Comparison of ENCODE assay signal across 8 cellular contexts in genomic region chr3:101725192-101725889, GRCh38. TPM values are rescaled to one million over a fixed set of nuclear protein-coding genes. Genes with fewer than 3 reads are reported as not detected.
DNase-seq lines count a peak whose midpoint lies in the region; ATAC-seq and TF ChIP-seq lines count a peak whose summit lies in the region.

No MANE protein-coding gene starts in this region.

- H3K27me3 Mint-ChIP-seq in activated CD4-positive, alpha-beta T cell treated with anti-CD3 and anti-CD28 coated beads for 36 hours, result no peaks in the 10 kb centered on the region

- RAD21 ChIA-PET in HCT116 (lab: Charles Lee; ENCODE audit: low non-redundant PET in 1 of 2, low total read pairs in 2 of 2, uncharacterized antibody in 2 of 2, unreplicated experiment in 2 of 2), result no interaction called here

- H3K27ac ChIP-seq in HCT116 (ENCODE audit: low read depth, low read length) (peak overlapping the region; percentile 38), duodenal mucosa (ENCODE audit: low read depth, low read length) (peak overlapping the region; percentile 59), subcutaneous abdominal adipose tissue (ENCODE audit: low read depth, low read length) (peak overlapping the region; percentile 75)

- peak overlapping the region; percentile 97 for H3K27ac Mint-ChIP-seq in activated CD4-positive, alpha-beta T cell treated with anti-CD3 and anti-CD28 coated beads for 36 hours

- peaks cover 1% of the 10 kb centered on the region for H3K36me3 ChIP-seq in GM06990 (ENCODE audit: control insufficient read depth, insufficient read depth, low read length)
- H3K36me3 ChIP-seq in HCT116 (ENCODE audit: control insufficient read depth in 1 of 2, insufficient read depth in 2 of 2, low read length in 2 of 2), result peaks cover 9% of the 10 kb centered on the region in 2 experiments; a peak in 2 of 4 replicates
- peaks cover 0 to 14% of the 10 kb centered on the region in 2 donors for H3K36me3 ChIP-seq in duodenal mucosa (ENCODE audit: control insufficient read depth in 1 of 2, insufficient read depth in 2 of 2, low read length in 2 of 2)
- peaks cover 0 to 12% (median 4%) of the 10 kb centered on the region in 5 donors for H3K36me3 ChIP-seq in subcutaneous abdominal adipose tissue (ENCODE audit: control insufficient read depth in 5 of 5, insufficient read depth in 5 of 5, low read length in 5 of 5)

- TF ChIP-seq CTCF in GM06990 (IDR thresholded peaks at IDR 0.05; ENCODE audit: insufficient read depth, low read length, poor library complexity, severe bottlenecking), result no peak
- no peak for TF ChIP-seq CTCF in HCT116 (IDR thresholded peaks at IDR 0.05 in 2 of 3, conservative IDR thresholded peaks at IDR 0.05 in 1 of 3; ENCODE audit: borderline replicate concordance in 1 of 3, insufficient read depth in 1 of 3, low read depth in 2 of 3, low read length in 2 of 3)
- no peak for TF ChIP-seq CTCF in NB4 (IDR thresholded peaks at IDR 0.05; ENCODE audit: low read depth, low read length)
- TF ChIP-seq CTCF in lower leg skin (IDR thresholded peaks at IDR 0.05), result no peak
- no peak for TF ChIP-seq CTCF in GM13976 (IDR thresholded peaks at IDR 0.05; ENCODE audit: borderline replicate concordance, control extremely low read depth, extremely low read depth, insufficient read depth, missing control alignments)

- H3K4me3 ChIP-seq in GM06990 (replicated peaks; ENCODE audit: low read depth, low read length), result peak overlapping the region; percentile 88
- H3K4me3 ChIP-seq in HCT116 (replicated peaks in 1 of 2; ENCODE audit: low read depth in 1 of 2, low read length in 2 of 2), result peak overlapping the region; percentile 95 to 99
- peak overlapping the region; percentile 97 for H3K4me3 ChIP-seq in NB4 (ENCODE audit: low read depth, low read length)
- H3K4me3 ChIP-seq in duodenal mucosa (ENCODE audit: low read depth in 1 of 2, low read length in 2 of 2), result peak overlapping the region; percentile 90 to 100
- H3K4me3 ChIP-seq in lower leg skin (ENCODE audit: low read depth, poor library complexity, severe bottlenecking), result peak overlapping the region; percentile 85
- peak overlapping the region; percentile 96 to 99 (median 98) for H3K4me3 ChIP-seq in subcutaneous abdominal adipose tissue (ENCODE audit: low read depth in 1 of 5, low read length in 5 of 5)

- 1 to 2% methylated on average over 21 of the region's 21 CpGs for WGBS in lower leg skin, 2 donors

- no peak for TF ChIP-seq RAD21 in HCT116 (IDR thresholded peaks at IDR 0.05; ENCODE audit: low read depth)

- H3K9me3 ChIP-seq in HCT116 (ENCODE audit: control insufficient read depth in 1 of 2, insufficient read depth in 1 of 2, low read depth in 1 of 2, low read length in 2 of 2) (no peaks in the 10 kb centered on the region), duodenal mucosa (ENCODE audit: control insufficient read depth in 1 of 2, low read length in 2 of 2) (no peaks in the 10 kb centered on the region), subcutaneous abdominal adipose tissue (ENCODE audit: control insufficient read depth in 5 of 5, low read length in 5 of 5) (no peaks in the 10 kb centered on the region)

- CTCF ChIA-PET in HCT116 (lab: Charles Lee), result no interaction called here
- CTCF ChIA-PET in activated CD4-positive, alpha-beta T cell treated with anti-CD3 and anti-CD28 coated beads for 36 hours (lab: Charles Lee), result interaction anchor here (0.9 to 1.4 kb wide), 6 partner anchors 8 to 151 kb away, joined by 3 to 6 read pairs (median 4); partner anchors contain the start of genes NXPE3 and PCNP

- H3K9ac ChIP-seq in HCT116 (ENCODE audit: low read length) (peak overlapping the region; percentile 80), duodenal mucosa (ENCODE audit: low read depth in 1 of 2, low read length in 2 of 2) (peak overlapping the region; percentile 88), subcutaneous abdominal adipose tissue (ENCODE audit: low read length in 5 of 5) (peak overlapping the region; percentile 63 to 88 (median 83))

- peaks cover 10% of the 10 kb centered on the region; the same call in 1 of the 2 replicates for H3K79me2 ChIP-seq in HCT116 (ENCODE audit: insufficient read depth, low read length)

- no peaks in the 10 kb centered on the region for H3K9me2 ChIP-seq in HCT116 (ENCODE audit: insufficient read depth)

- H3K27me3 ChIP-seq in GM06990 (replicated peaks; ENCODE audit: control insufficient read depth, insufficient read depth, low read length) (no peaks in the 10 kb centered on the region), HCT116 (ENCODE audit: insufficient read depth, low read length) (no peaks in the 10 kb centered on the region), duodenal mucosa (ENCODE audit: control insufficient read depth in 1 of 2, insufficient read depth in 2 of 2, low read length in 2 of 2) (no peaks in the 10 kb centered on the region), subcutaneous abdominal adipose tissue (ENCODE audit: control insufficient read depth in 5 of 5, insufficient read depth in 4 of 5, low read length in 5 of 5) (peaks cover 0 to 3% (median 0%) of the 10 kb centered on the region in 5 donors)

- in situ Hi-C loops in GM13976 (cut with MboI; ENCODE audit: low sequenced_read_pairs, unreplicated experiment), result no loop called here

- H3K4me1 Mint-ChIP-seq in activated CD4-positive, alpha-beta T cell treated with anti-CD3 and anti-CD28 coated beads for 36 hours, result peaks cover 41% of the 10 kb centered on the region

- no peaks in the 10 kb centered on the region for H4K20me1 ChIP-seq in HCT116 (ENCODE audit: insufficient read depth)

- no TSS peak for BruUV-seq in HCT116 (replicated peaks; lab: Mats Ljungman, UMichigan)

- intact Hi-C loops in HCT116 (cut with micrococcal nuclease), result no loop called here
- intact Hi-C loops in activated CD4-positive, alpha-beta T cell treated with anti-CD3 and anti-CD28 coated beads for 36 hours (cut with DNase I, micrococcal nuclease), result loop anchor here in 1 of 2 experiments (2.0 kb wide), 1 partner anchor 1465 kb away; the partner anchor contains the start of gene TBC1D23
- intact Hi-C loops in lower leg skin (cut with DNase I; ENCODE audit: low total_unique reads), result no loop called here

- ATAC-seq in HCT116, result peak; percentile 30
- ATAC-seq in activated CD4-positive, alpha-beta T cell treated with anti-CD3 and anti-CD28 coated beads for 36 hours, result peak; percentile 6

- H3K9me3 Mint-ChIP-seq in activated CD4-positive, alpha-beta T cell treated with anti-CD3 and anti-CD28 coated beads for 36 hours (ENCODE audit: low read depth), result no peaks in the 10 kb centered on the region

- peak overlapping the region; percentile 97 for H3K4me3 Mint-ChIP-seq in activated CD4-positive, alpha-beta T cell treated with anti-CD3 and anti-CD28 coated beads for 36 hours

- peak overlapping the region; percentile 99 for H3K4me2 ChIP-seq in HCT116 (ENCODE audit: low read length)

- peak overlapping the region; percentile 97 for H2AFZ ChIP-seq in HCT116 (ENCODE audit: low read depth, low read length, poor library complexity, severe bottlenecking)

- peaks cover 18% of the 10 kb centered on the region for H3K36me3 Mint-ChIP-seq in activated CD4-positive, alpha-beta T cell treated with anti-CD3 and anti-CD28 coated beads for 36 hours (ENCODE audit: low read depth)

- TF ChIP-seq POLR2A in HCT116 (IDR thresholded peaks at IDR 0.05; ENCODE audit: borderline replicate concordance, extremely low read depth, insufficient read depth, insufficient read length), result no peak
- no peak for TF ChIP-seq POLR2A in NB4 (IDR thresholded peaks at IDR 0.05; ENCODE audit: extremely low read depth, insufficient read length)
- no peak for TF ChIP-seq POLR2A in lower leg skin (IDR thresholded peaks at IDR 0.05)

- H3K4me1 ChIP-seq in HCT116 (ENCODE audit: control insufficient read depth in 1 of 2, insufficient read depth in 2 of 2, low read length in 2 of 2) (peaks cover 3 to 7% of the 10 kb centered on the region in 2 experiments; a peak in 3 of 4 replicates), duodenal mucosa (ENCODE audit: control insufficient read depth in 1 of 2, insufficient read depth in 2 of 2, low read length in 2 of 2) (peaks cover 4 to 6% of the 10 kb centered on the region in 2 donors), subcutaneous abdominal adipose tissue (ENCODE audit: control insufficient read depth in 5 of 5, insufficient read depth in 5 of 5, low read length in 5 of 5) (peaks cover 7 to 26% (median 17%) of the 10 kb centered on the region in 5 donors)

- POLR2A ChIA-PET in HCT116 (lab: Charles Lee), result interaction anchor here (1.1 to 1.4 kb wide), 3 partner anchors 9 to 18 kb away, joined by 3 to 8 read pairs (median 3); no protein-coding TSS in a partner anchor
- POLR2A ChIA-PET in activated CD4-positive, alpha-beta T cell treated with anti-CD3 and anti-CD28 coated beads for 36 hours (lab: Charles Lee), result interaction anchor here (0.6 to 2.4 kb wide), 7 partner anchors 39 to 350 kb away, joined by 3 to 20 read pairs (median 7); partner anchors contain the start of genes NFKBIZ, NXPE3, RPL24 and ZBTB11

- no peak for DNase-seq in GM06990 (ENCODE audit: extremely low read depth, insufficient read length)
- no peak for DNase-seq in HCT116 (ENCODE audit: low read depth, low spot score)
- DNase-seq in NB4 (ENCODE audit: low read depth), result peak; percentile 48
- DNase-seq in activated CD4-positive, alpha-beta T cell treated with anti-CD3 and anti-CD28 coated beads for 36 hours, result peak; percentile 61
- DNase-seq in lower leg skin (ENCODE audit: low spot score in 2 of 2), result peak in 1 of 2 donors; percentile 42
- no peak for DNase-seq in GM13976 (ENCODE audit: low spot score)

TF ChIP-seq in HCT116, 20 proteins besides CTCF, POLR2A, EP300 and RAD21:
- TF ChIP-seq SRF (IDR thresholded peaks at IDR 0.05; ENCODE audit: low read depth), result no peak
- no peak for TF ChIP-seq EZH2 (IDR thresholded peaks at IDR 0.05)

RNA-seq across cellular contexts. Expression of gene CEP97, which starts 0.9 kb away (rescaled TPM):
- total RNA-seq in HCT116 (2021; ENCODE audit: unreplicated experiment) (15.7 TPM), lower leg skin (1 to 10 TPM; 6.5 to 8.3 (median 7.4) TPM)
- polyA plus RNA-seq in HCT116 (2012), result 1.9 and 3.7 TPM in 2 replicates
- 10 to 100 TPM; 18.1 to 20.0 TPM for total RNA-seq in activated CD4-positive, alpha-beta T cell treated with anti-CD3 and anti-CD28 coated beads for 36 hours

RNA-seq across cellular contexts. Expression of gene RPL24, which starts 38.8 kb away (rescaled TPM):
- total RNA-seq in HCT116 (2021; ENCODE audit: unreplicated experiment), result 1,397 TPM
- polyA plus RNA-seq in HCT116 (2012), result 839 and 1,049 TPM in 2 replicates
- total RNA-seq in activated CD4-positive, alpha-beta T cell treated with anti-CD3 and anti-CD28 coated beads for 36 hours, result 1,000 to 10,000 TPM; 1,807 to 1,945 TPM
- 1,000 to 10,000 TPM in 3 of 4 donors, 100 to 1,000 TPM in 1; 995 to 1,453 (median 1,259) TPM for total RNA-seq in lower leg skin

RNA-seq across cellular contexts. Expression of gene ZBTB11, which starts 48.4 kb away (rescaled TPM):
- total RNA-seq in HCT116 (2021; ENCODE audit: unreplicated experiment) (20.4 TPM), lower leg skin (10 to 100 TPM; 22.1 to 34.2 (median 26.7) TPM)
- 7.2 and 7.5 TPM in 2 replicates for polyA plus RNA-seq in HCT116 (2012)
- 10 to 100 TPM; 25.1 to 26.0 TPM for total RNA-seq in activated CD4-positive, alpha-beta T cell treated with anti-CD3 and anti-CD28 coated beads for 36 hours

RNA-seq across cellular contexts. Expression of gene NXPE3, which starts 53.7 kb away (rescaled TPM):
- total RNA-seq in HCT116 (2021; ENCODE audit: unreplicated experiment), result 4.3 TPM
- 2.3 and 2.5 TPM in 2 replicates for polyA plus RNA-seq in HCT116 (2012)
- total RNA-seq in activated CD4-positive, alpha-beta T cell treated with anti-CD3 and anti-CD28 coated beads for 36 hours, result 10 to 100 TPM; 12.8 to 18.5 TPM
- total RNA-seq in lower leg skin, result 1 to 10 TPM; 2.0 to 5.6 (median 2.7) TPM

Comparison
In these comparisons a context has a peak if more than half of its experiments do, and no peak if none do; other contexts are left out.
1. DNase-seq: peak in NB4 (single experiment) and activated CD4-positive, alpha-beta T cell treated with anti-CD3 and anti-CD28 coated beads for 36 hours (single experiment); none in GM06990 (single experiment), HCT116 (single experiment) and GM13976 (single experiment).
2. Peak in every context shown above with its lines, with median percentiles within 50 percentile points of each other: H3K4me3 ChIP-seq, H3K27ac ChIP-seq and H3K9ac ChIP-seq.